In the genomic region with DNA sequence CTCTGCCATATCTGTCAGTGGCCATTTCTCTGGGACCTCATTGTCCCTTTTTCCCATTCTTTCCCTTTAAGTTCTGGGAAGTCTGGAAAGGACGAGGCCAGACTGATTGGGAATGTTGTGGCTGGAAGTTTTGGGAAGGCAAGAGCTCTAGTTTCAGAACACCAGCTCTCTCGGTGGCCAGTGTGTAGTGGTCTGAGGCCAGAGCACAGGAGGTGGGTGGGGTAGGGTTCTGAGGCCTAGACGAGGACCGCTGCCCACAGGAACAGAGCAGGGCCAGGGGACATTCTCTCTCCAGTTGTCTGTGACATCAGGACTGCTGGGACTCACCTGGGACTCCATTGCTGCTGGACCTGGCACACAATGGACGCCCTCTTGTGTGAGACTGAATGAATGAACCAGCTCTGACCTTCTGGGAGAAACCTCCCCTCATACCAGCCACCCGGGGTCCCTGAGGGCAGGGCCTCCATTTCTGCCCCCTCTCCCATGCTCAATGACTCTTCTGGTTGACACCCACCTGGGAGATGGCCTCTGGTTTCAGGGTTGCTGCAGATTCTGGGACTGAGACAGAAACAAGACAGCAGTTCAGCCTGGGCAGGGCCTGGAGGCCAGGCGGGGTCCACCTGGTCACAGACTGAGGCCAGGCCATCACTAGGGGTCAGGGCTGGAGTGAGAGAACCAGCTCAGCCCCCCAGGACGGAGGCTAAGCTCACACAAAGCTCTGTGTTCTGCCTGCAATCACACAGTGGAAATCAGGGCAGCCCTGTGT, we compare ENCODE assay signal across 9 cellular contexts. TPM values are rescaled to one million over a fixed set of nuclear protein-coding genes. Genes with fewer than 3 reads are reported as not detected.
"Had no signal": no experiment of that assay in that cellular context is flagged by ENCODE, and none has a peak within 500 bp of the region (broad histone marks: within the 10 kb centered on the region; RNA-seq: fewer than 3 reads in every experiment).

No MANE protein-coding gene starts in this region.

- H3K27ac Mint-ChIP-seq: activated CD4-positive, alpha-beta memory T cell treated with anti-CD3 and anti-CD28 coated beads for 36 hours; naive thymus-derived CD4-positive, alpha-beta T cell; T-cell had no signal

- H3K36me3 Mint-ChIP-seq: activated CD4-positive, alpha-beta memory T cell treated with anti-CD3 and anti-CD28 coated beads for 36 hours; naive thymus-derived CD4-positive, alpha-beta T cell; T-cell had no signal

- H3K9me3 ChIP-seq: tibial artery had no signal

- H3K9me3 Mint-ChIP-seq: activated CD4-positive, alpha-beta memory T cell treated with anti-CD3 and anti-CD28 coated beads for 36 hours; naive thymus-derived CD4-positive, alpha-beta T cell; T-cell had no signal

- H3K4me3 Mint-ChIP-seq: activated CD4-positive, alpha-beta memory T cell treated with anti-CD3 and anti-CD28 coated beads for 36 hours; naive thymus-derived CD4-positive, alpha-beta T cell; T-cell had no signal

- H3K4me1 ChIP-seq: tibial artery had no signal

- H3K27ac ChIP-seq: tibial artery had no signal

- H3K36me3 ChIP-seq: tibial artery had no signal

- H3K4me1 Mint-ChIP-seq: naive thymus-derived CD4-positive, alpha-beta T cell; T-cell had no signal

- H3K4me3 ChIP-seq: tibial artery had no signal

- DNase-seq: activated CD4-positive, alpha-beta memory T cell treated with anti-CD3 and anti-CD28 coated beads for 36 hours; activated naive CD4-positive, alpha-beta T cell; naive thymus-derived CD4-positive, alpha-beta T cell; nucleus accumbens; T-cell; T1000; tibial artery had no signal

RNA-seq across cellular contexts. Expression of gene NPPC, which starts 8.4 kb away (rescaled TPM):
- total RNA-seq: fibroblast of lung, kidney epithelial cell had no signal
